In genomic region chr5:78983601-78984000, GRCh38 we compare ENCODE assay signal across 8 cellular contexts. TPM values are rescaled to one million over a fixed set of nuclear protein-coding genes. Genes with fewer than 3 reads are reported as not detected.
DNase-seq lines count a peak whose midpoint lies in the region; ATAC-seq and TF ChIP-seq lines count a peak whose summit lies in the region.

No MANE protein-coding gene starts in this region.

- peak overlapping the region; percentile 88 for H3K27ac ChIP-seq in OCI-LY7 (ENCODE audit: low read depth, low read length, poor library complexity, severe bottlenecking)

- no peaks in the 10 kb centered on the region for H3K36me3 ChIP-seq in OCI-LY7 (ENCODE audit: insufficient read depth, low read length)

- TF ChIP-seq CTCF in GM10248 (IDR thresholded peaks at IDR 0.05; ENCODE audit: control extremely low read depth, extremely low read depth, low read depth, missing control alignments), result no peak
- no peak for TF ChIP-seq CTCF in OCI-LY7 (conservative IDR thresholded peaks at IDR 0.05; ENCODE audit: low read length)

- no peak for ATAC-seq in HG03159 (IDR thresholded peaks at IDR 0.05; ENCODE audit: unreplicated experiment)

- peak overlapping the region; percentile 87 for H2AFZ ChIP-seq in OCI-LY7 (ENCODE audit: low read length)

- peaks cover 20% of the 10 kb centered on the region; the same call in 1 of the 2 replicates for H3K79me2 ChIP-seq in OCI-LY7 (ENCODE audit: insufficient read depth, low read depth, low read length)

- H3K4me1 ChIP-seq in OCI-LY7 (ENCODE audit: insufficient read depth, low read length, poor library complexity, severe bottlenecking), result peaks cover 45% of the 10 kb centered on the region

- TF ChIP-seq POLR2A in erythroblast (IDR thresholded peaks at IDR 0.05; ENCODE audit: low read length), result no peak

- no TSS peak for BruUV-seq in OCI-LY7 (replicated peaks; lab: Mats Ljungman, UMichigan)

- intact Hi-C loops in OCI-LY7 (cut with micrococcal nuclease; ENCODE audit: unreplicated experiment), result loop anchor here (5.0 to 10.0 kb wide), 2 partner anchors 254 to 339 kb away; partner anchors contain the start of genes JMY and LHFPL2

- H3K4me2 ChIP-seq in OCI-LY7 (ENCODE audit: low read length), result peak overlapping the region; percentile 87

- CTCF ChIA-PET in GM10248 (lab: Yijun Ruan, JAX) (interaction anchor here (0.8 to 3.8 kb wide), 7 partner anchors 11 to 446 kb away, joined by 3 to 19 read pairs (median 4); no protein-coding TSS in a partner anchor), OCI-LY7 (lab: Charles Lee; ENCODE audit: unreplicated experiment) (no interaction called here)

- no peaks in the 10 kb centered on the region for H4K20me1 ChIP-seq in OCI-LY7 (ENCODE audit: insufficient read depth, low read length)

- H3K9me3 ChIP-seq in OCI-LY7 (ENCODE audit: low read length), result no peaks in the 10 kb centered on the region

- peak overlapping the region; percentile 75 for H3K4me3 ChIP-seq in OCI-LY7 (ENCODE audit: low read depth, low read length, poor library complexity, severe bottlenecking)

- no peaks in the 10 kb centered on the region for H3K9me2 ChIP-seq in OCI-LY7 (ENCODE audit: insufficient read depth, low read length)

- DNase-seq in GM10248 (ENCODE audit: extremely low spot score) (peak; percentile 24), OCI-LY7 (ENCODE audit: low spot score) (peak; percentile 55), erythroblast (lab: John Stamatoyannopoulos, UW) (peak; percentile 44 to 50), renal cortical epithelial cell (ENCODE audit: low read depth) (peak; percentile 15), SHP77 treated with DMSO at 0.1 percent for 48 hours (lab: John Stamatoyannopoulos, UW) (no peak), NCI-H1436 treated with DMSO at 0.1 percent for 48 hours (lab: John Stamatoyannopoulos, UW) (no peak), SIG-M5 treated with dmso at 0.1 percent for 504 hours (lab: John Stamatoyannopoulos, UW; ENCODE audit: unreplicated experiment) (no peak)

- POLR2A ChIA-PET in GM10248 (lab: Yijun Ruan, JAX) (interaction anchor here (0.6 kb wide), 1 partner anchor 77 kb away, joined by 4 read pairs; no protein-coding TSS in a partner anchor), OCI-LY7 (lab: Charles Lee) (interaction anchor here (0.5 to 1.5 kb wide), 7 partner anchors 17 to 264 kb away, joined by 3 read pairs; no protein-coding TSS in a partner anchor)

RNA-seq across cellular contexts. Expression of gene ARSB, which starts 1.5 kb away (rescaled TPM):
- 5.6 and 9.2 TPM in 2 replicates for total RNA-seq in OCI-LY7 (2014; rRNA removed; shearing (Covaris generic))
- total RNA-seq in OCI-LY7 (2022), result 8.9 and 9.2 TPM in 2 replicates
- total RNA-seq in renal cortical epithelial cell, result 15.1 and 19.5 TPM in 2 replicates

Comparison
In these comparisons a context has a peak if more than half of its experiments do, and no peak if none do; other contexts are left out.
1. DNase-seq: peak in GM10248 (single experiment), OCI-LY7 (single experiment), erythroblast (2 of 2) and renal cortical epithelial cell (single experiment); none in SHP77 treated with DMSO at 0.1 percent for 48 hours (single experiment), NCI-H1436 treated with DMSO at 0.1 percent for 48 hours (single experiment) and SIG-M5 treated with dmso at 0.1 percent for 504 hours (single experiment).